ENCODE assay signal across 13 cellular contexts in the genomic region with DNA sequence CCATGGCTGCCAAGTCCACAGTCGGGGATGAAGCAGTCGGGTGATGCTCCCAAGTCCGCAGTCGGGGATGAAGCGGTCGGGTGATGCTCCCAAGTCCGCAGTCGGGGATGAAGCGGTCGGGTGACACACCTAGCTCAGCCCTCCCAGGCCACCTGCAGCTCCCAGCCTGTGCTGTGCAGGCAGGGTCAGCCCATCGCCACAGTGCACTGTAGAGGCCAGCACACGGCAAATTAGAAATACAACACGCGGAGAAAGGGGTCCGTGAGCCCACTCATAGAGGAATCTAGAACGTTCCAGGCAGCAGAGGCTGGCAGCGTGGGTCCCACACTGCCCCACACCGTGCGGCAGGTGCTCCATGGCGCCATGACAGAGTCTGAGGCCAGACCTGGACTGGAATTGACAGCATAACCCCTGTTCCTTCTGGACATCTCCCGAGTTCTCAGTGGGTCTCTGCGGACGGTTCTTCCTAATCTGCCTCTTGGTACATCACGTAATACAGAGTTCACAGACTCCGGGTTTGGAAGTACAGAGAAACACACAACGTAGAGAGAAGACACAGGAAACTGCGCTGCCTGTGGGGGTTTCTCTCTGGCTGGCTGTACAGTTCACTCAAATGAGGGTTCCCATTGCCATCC.
"Had no signal": no experiment of that assay in that cellular context is flagged by ENCODE, and none has a peak within 500 bp of the region (broad histone marks: within the 10 kb centered on the region; RNA-seq: fewer than 3 reads in every experiment).

No MANE protein-coding gene starts in this region.

- H3K9me3 Mint-ChIP-seq: activated CD4-positive, alpha-beta memory T cell treated with anti-CD3 and anti-CD28 coated beads for 36 hours; memory B cell; nephron; stimulated activated effector memory CD8-positive, alpha-beta T cell treated with anti-CD3 and anti-CD28 coated beads, Interleukin-12 subunit alpha, Interleukin-12 subunit beta, amount 100 ng/mL, for 72 hours had no signal

- H3K36me3 Mint-ChIP-seq: activated naive CD8-positive, alpha-beta T cell; memory B cell had no signal

- H3K27me3 Mint-ChIP-seq: activated naive CD8-positive, alpha-beta T cell had no signal

- H3K27ac ChIP-seq: breast epithelium, esophagus muscularis mucosa, parathyroid adenoma, thyroid gland had no signal

- H3K27me3 ChIP-seq: breast epithelium, thyroid gland had no signal

- H3K36me3 ChIP-seq: breast epithelium, esophagus muscularis mucosa, thyroid gland had no signal

- DNase-seq: activated CD4-positive, alpha-beta memory T cell treated with anti-CD3 and anti-CD28 coated beads for 36 hours; activated gamma-delta T cell; SIG-M5; small intestine; thyroid gland had no signal

- H3K4me3 ChIP-seq: breast epithelium, esophagus muscularis mucosa, thyroid gland had no signal

- H3K4me1 Mint-ChIP-seq: nephron had no signal

- H3K9me3 ChIP-seq: breast epithelium, esophagus muscularis mucosa, thyroid gland had no signal

- H3K4me3 Mint-ChIP-seq: activated CD4-positive, alpha-beta memory T cell treated with anti-CD3 and anti-CD28 coated beads for 36 hours; activated naive CD8-positive, alpha-beta T cell; memory B cell; nephron; stimulated activated effector memory CD8-positive, alpha-beta T cell treated with anti-CD3 and anti-CD28 coated beads, Interleukin-12 subunit alpha, Interleukin-12 subunit beta, amount 100 ng/mL, for 72 hours; T-helper 17 cell had no signal

- H3K27ac Mint-ChIP-seq: activated CD4-positive, alpha-beta memory T cell treated with anti-CD3 and anti-CD28 coated beads for 36 hours; activated naive CD8-positive, alpha-beta T cell; memory B cell; stimulated activated effector memory CD8-positive, alpha-beta T cell treated with anti-CD3 and anti-CD28 coated beads, Interleukin-12 subunit alpha, Interleukin-12 subunit beta, amount 100 ng/mL, for 72 hours; T-helper 17 cell had no signal
